ENCODE assay signal across 17 cellular contexts in genomic region chr9:115030006-115030405, GRCh38.
DNase-seq lines count a peak whose midpoint lies in the region; ATAC-seq and TF ChIP-seq lines count a peak whose summit lies in the region.
"Had no signal": no experiment of that assay in that cellular context is flagged by ENCODE, and none has a peak within 500 bp of the region (broad histone marks: within the 10 kb centered on the region; RNA-seq: fewer than 3 reads in every experiment).

No MANE protein-coding gene starts in this region.

- H3K4me1 ChIP-seq in hepatocyte (ENCODE audit: insufficient read depth): peaks cover under 1% of the 10 kb centered on the region
- H3K4me1 ChIP-seq in mesendoderm (ENCODE audit: control insufficient read depth, low read depth, low read length): peaks cover 18% of the 10 kb centered on the region
- H3K4me1 ChIP-seq: BLaER1 had no signal

- H3K27ac ChIP-seq in hepatocyte: peak overlapping the region; percentile 17
- no peak overlapping the region for H3K27ac ChIP-seq in mesendoderm (ENCODE audit: low read depth, low read length)
- H3K27ac ChIP-seq: BLaER1, C4-2B had no signal

- H3K4me2 ChIP-seq in hepatocyte (no peak overlapping the region), mesendoderm (ENCODE audit: low read length) (no peak overlapping the region)
- H3K4me2 ChIP-seq: BLaER1, GM23338 had no signal

- H2BK5ac ChIP-seq in mesendoderm (ENCODE audit: low read length): no peak overlapping the region

- TF ChIP-seq CTCF in hepatocyte (IDR thresholded peaks at IDR 0.05; ENCODE audit: poor library complexity): no peak

- no peak overlapping the region for H3K23ac ChIP-seq in mesendoderm (ENCODE audit: low read length)

- no peaks in the 10 kb centered on the region for H3K9me2 ChIP-seq in hepatocyte (replicated peaks; ENCODE audit: insufficient read depth)

- H3K36me3 ChIP-seq in hepatocyte (replicated peaks; ENCODE audit: insufficient read depth, low read depth): no peaks in the 10 kb centered on the region
- H3K36me3 ChIP-seq in mesendoderm (ENCODE audit: control insufficient read depth, insufficient read depth, low read length): peaks cover 7% of the 10 kb centered on the region
- H3K36me3 ChIP-seq: BLaER1 had no signal

- H2AFZ ChIP-seq in hepatocyte: no peak overlapping the region
- H2AFZ ChIP-seq: GM23338 had no signal

- H3K9me3 Mint-ChIP-seq in dendritic cell treated with granulocyte-macrophage colony-stimulating factor and Interleukin-4, amounts not matched to agents 40 ng/mL and 50 ng/mL, for 4 days: no peaks in the 10 kb centered on the region
- no peaks in the 10 kb centered on the region for H3K9me3 Mint-ChIP-seq in T-helper 2 cell treated with Interferon-gamma antibody and Interleukin-4, amounts not matched to agents 5 μg/mL and 100 μg/mL, for 36 hours
- H3K9me3 Mint-ChIP-seq: CD8-positive, alpha-beta T cell; GM23338; H9 had no signal

- H3K79me1 ChIP-seq in mesendoderm (ENCODE audit: low read length): no peaks in the 10 kb centered on the region

- 24% methylated on average over 4 of the region's 4 CpGs for WGBS in hepatocyte (ENCODE audit: low lambda C conversion rate, missing lambda C conversion rate)
- no CpG with 5 or more reads among the region's 4 CpGs for WGBS in mesendoderm (ENCODE audit: extremely low coverage, insufficient coverage, low lambda C conversion rate)

- H3K36me3 Mint-ChIP-seq in dendritic cell treated with granulocyte-macrophage colony-stimulating factor and Interleukin-4, amounts not matched to agents 40 ng/mL and 50 ng/mL, for 4 days (ENCODE audit: low read depth): no peaks in the 10 kb centered on the region
- no peaks in the 10 kb centered on the region for H3K36me3 Mint-ChIP-seq in T-helper 2 cell treated with Interferon-gamma antibody and Interleukin-4, amounts not matched to agents 5 μg/mL and 100 μg/mL, for 36 hours (ENCODE audit: low read depth)
- H3K36me3 Mint-ChIP-seq: CD4-positive, CD25-positive, alpha-beta regulatory T cell; CD8-positive, alpha-beta T cell had no signal

- peaks cover 18% of the 10 kb centered on the region for H3K4me1 Mint-ChIP-seq in dendritic cell treated with granulocyte-macrophage colony-stimulating factor and Interleukin-4, amounts not matched to agents 40 ng/mL and 50 ng/mL, for 4 days (ENCODE audit: low read depth)
- H3K4me1 Mint-ChIP-seq in T-helper 2 cell treated with Interferon-gamma antibody and Interleukin-4, amounts not matched to agents 5 μg/mL and 100 μg/mL, for 36 hours (ENCODE audit: low read depth): peaks cover 10% of the 10 kb centered on the region
- H3K4me1 Mint-ChIP-seq: B cell; CD4-positive, CD25-positive, alpha-beta regulatory T cell; GM23338 had no signal

- H3K27ac Mint-ChIP-seq in dendritic cell treated with granulocyte-macrophage colony-stimulating factor and Interleukin-4, amounts not matched to agents 40 ng/mL and 50 ng/mL, for 4 days: peak overlapping the region; percentile 14
- no peak overlapping the region for H3K27ac Mint-ChIP-seq in T-helper 2 cell treated with Interferon-gamma antibody and Interleukin-4, amounts not matched to agents 5 μg/mL and 100 μg/mL, for 36 hours
- H3K27ac Mint-ChIP-seq: B cell; CD4-positive, CD25-positive, alpha-beta regulatory T cell; CD8-positive, alpha-beta T cell; GM23338; H9 had no signal

- no peak overlapping the region for H3K56ac ChIP-seq in mesendoderm (ENCODE audit: low read length)

- H3K4ac ChIP-seq in mesendoderm (ENCODE audit: low read depth, low read length): no peak overlapping the region

- no peaks in the 10 kb centered on the region for H3K27me3 ChIP-seq in hepatocyte
- no peaks in the 10 kb centered on the region for H3K27me3 ChIP-seq in mesendoderm (ENCODE audit: insufficient read depth, low read length, poor library complexity)
- H3K27me3 ChIP-seq: BLaER1 had no signal

- H3K4me3 ChIP-seq in hepatocyte (no peak overlapping the region), mesendoderm (ENCODE audit: low read length) (no peak overlapping the region)
- H3K4me3 ChIP-seq: BLaER1, GM23338 had no signal

- H4K20me1 ChIP-seq in hepatocyte (ENCODE audit: insufficient read depth, poor library complexity, severe bottlenecking): no peaks in the 10 kb centered on the region
- H4K20me1 ChIP-seq: BLaER1 had no signal

- H2BK15ac ChIP-seq in mesendoderm (replicated peaks; ENCODE audit: low read depth): no peak overlapping the region

- H3K27me3 Mint-ChIP-seq in dendritic cell treated with granulocyte-macrophage colony-stimulating factor and Interleukin-4, amounts not matched to agents 40 ng/mL and 50 ng/mL, for 4 days: peaks cover 29% of the 10 kb centered on the region
- peaks cover 21% of the 10 kb centered on the region for H3K27me3 Mint-ChIP-seq in T-helper 2 cell treated with Interferon-gamma antibody and Interleukin-4, amounts not matched to agents 5 μg/mL and 100 μg/mL, for 36 hours (ENCODE audit: low read depth)

- intact Hi-C loops in dendritic cell treated with granulocyte-macrophage colony-stimulating factor and Interleukin-4, amounts not matched to agents 40 ng/mL and 50 ng/mL, for 4 days (cut with micrococcal nuclease): no loop called here

- no peak overlapping the region for H4K8ac ChIP-seq in mesendoderm (ENCODE audit: low read depth, low read length)

- H3K9ac ChIP-seq in mesendoderm (ENCODE audit: low read length): no peak overlapping the region
- H3K9ac ChIP-seq: BLaER1 had no signal

- no peaks in the 10 kb centered on the region for H3K9me3 ChIP-seq in hepatocyte (ENCODE audit: low read depth)
- H3K9me3 ChIP-seq: BLaER1 had no signal

- ATAC-seq in HG03045 (IDR thresholded peaks at IDR 0.05; ENCODE audit: unreplicated experiment): no peak
- ATAC-seq: CD8-positive, alpha-beta T cell; GM23338; HCT116 had no signal

- no peaks in the 10 kb centered on the region for H3K79me2 ChIP-seq in hepatocyte
- H3K79me2 ChIP-seq in mesendoderm (ENCODE audit: control insufficient read depth, insufficient read depth, low read length): no peaks in the 10 kb centered on the region

- no peak for DNase-seq in hepatocyte (ENCODE audit: low spot score)
- peak; percentile 78 for DNase-seq in mesendoderm
- DNase-seq in T-helper 2 cell treated with Interferon-gamma antibody and Interleukin-4, amounts not matched to agents 5 μg/mL and 100 μg/mL, for 36 hours (ENCODE audit: low spot score): no peak
- DNase-seq in NCI-H1105 treated with DMSO at 0.1 percent for 48 hours (lab: John Stamatoyannopoulos, UW): no peak
- DNase-seq: CD4-positive, CD25-positive, alpha-beta regulatory T cell; CD8-positive, alpha-beta T cell; DMS53; DMS79 treated with DMSO at 0.1 percent for 48 hours; GF-D8; H9 had no signal

- H4K5ac ChIP-seq in mesendoderm (ENCODE audit: low read length): no peak overlapping the region

- H3K18ac ChIP-seq in mesendoderm (ENCODE audit: low read length): no peak overlapping the region

- H3K4me3 Mint-ChIP-seq in dendritic cell treated with granulocyte-macrophage colony-stimulating factor and Interleukin-4, amounts not matched to agents 40 ng/mL and 50 ng/mL, for 4 days: no peak overlapping the region
- H3K4me3 Mint-ChIP-seq in T-helper 2 cell treated with Interferon-gamma antibody and Interleukin-4, amounts not matched to agents 5 μg/mL and 100 μg/mL, for 36 hours: no peak overlapping the region
- H3K4me3 Mint-ChIP-seq: B cell; CD4-positive, CD25-positive, alpha-beta regulatory T cell; CD8-positive, alpha-beta T cell; GM23338; H9 had no signal

- no peak overlapping the region for H2AK5ac ChIP-seq in mesendoderm (ENCODE audit: low read length)

- no peak overlapping the region for H2BK120ac ChIP-seq in mesendoderm (ENCODE audit: low read depth, low read length)
